10 cellular contexts compared by ENCODE assay signal in the genomic region with DNA sequence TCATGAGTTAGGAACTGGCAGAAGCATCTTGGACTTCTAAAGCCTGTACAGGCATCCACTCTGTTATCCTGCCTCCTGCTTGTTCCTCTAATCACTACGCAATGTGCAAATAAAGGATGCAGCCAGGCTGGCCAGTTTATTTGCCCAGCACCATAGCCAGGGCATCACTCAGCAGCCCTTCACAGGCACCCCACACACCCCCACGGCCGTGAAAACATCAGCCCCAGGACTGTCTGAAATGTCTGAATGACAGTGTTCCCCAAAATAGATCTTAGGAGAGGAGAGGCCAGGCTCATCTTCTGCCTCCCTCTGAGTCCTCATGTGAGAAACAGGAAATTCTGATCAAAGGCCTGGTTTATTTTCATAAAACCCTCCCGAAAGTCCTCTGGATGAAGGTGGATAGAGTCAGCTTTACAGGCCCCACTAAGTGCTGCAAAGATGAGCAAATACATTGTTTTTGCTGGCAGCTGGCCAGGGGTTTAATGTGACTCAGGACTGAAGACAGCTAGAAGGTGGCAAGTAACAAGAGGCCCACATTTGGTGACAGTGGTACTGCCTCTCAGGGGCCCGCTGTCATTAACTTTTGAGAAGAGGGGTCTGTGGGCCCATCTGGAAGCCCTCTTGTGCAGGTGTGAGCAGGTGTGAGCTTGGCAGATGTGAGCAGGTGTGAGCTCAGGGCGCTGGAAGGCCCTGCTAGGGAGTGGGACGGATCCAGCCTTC. TPM values are rescaled to one million over a fixed set of nuclear protein-coding genes. Genes with fewer than 3 reads are reported as not detected.
DNase-seq lines count a peak whose midpoint lies in the region; ATAC-seq and TF ChIP-seq lines count a peak whose summit lies in the region.
"Had no signal": no experiment of that assay in that cellular context is flagged by ENCODE, and none has a peak within 500 bp of the region (broad histone marks: within the 10 kb centered on the region; RNA-seq: fewer than 3 reads in every experiment).

No MANE protein-coding gene starts in this region.

- H3K27ac ChIP-seq in vagina: no peak overlapping the region

- no peaks in the 10 kb centered on the region for H3K36me3 ChIP-seq in vagina

- TF ChIP-seq CTCF in choroid plexus epithelial cell (conservative IDR thresholded peaks at IDR 0.05; ENCODE audit: low read depth, low read length): no peak
- TF ChIP-seq CTCF in vagina (IDR thresholded peaks at IDR 0.05): no peak

- no peak for TF ChIP-seq POLR2A in vagina (IDR thresholded peaks at IDR 0.05)

- no peaks in the 10 kb centered on the region for H3K4me1 ChIP-seq in vagina

- H3K9me3 ChIP-seq in vagina: no peaks in the 10 kb centered on the region

- peak; percentile 48 for ATAC-seq in stimulated activated naive CD8-positive, alpha-beta T cell treated with anti-CD3 and anti-CD28 coated beads, Interleukin-15, Interleukin-2, amounts not matched to agents 100 U/mL and 50 U/mL, for 24 hours
- ATAC-seq in GM21825 (IDR thresholded peaks at IDR 0.05; ENCODE audit: unreplicated experiment): no peak

- no peak overlapping the region for H3K4me3 ChIP-seq in choroid plexus epithelial cell (ENCODE audit: low read depth, low read length)
- H3K4me3 ChIP-seq in vagina: no peak overlapping the region

- peak; percentile 69 for DNase-seq in activated effector memory CD4-positive, alpha-beta T cell treated with anti-CD3 and anti-CD28 coated beads, Interleukin-2, amount 50 U/mL, for 16 hours
- DNase-seq in activated effector memory CD4-positive, alpha-beta T cell treated with Interleukin-2 at 50 U/mL for 16 hours: no peak
- DNase-seq in SHP77 treated with DMSO at 0.1 percent for 48 hours (lab: John Stamatoyannopoulos, UW): peak; percentile 15
- peak; percentile 49 for DNase-seq in choroid plexus epithelial cell (ENCODE audit: low read depth)
- peak; percentile 62 for DNase-seq in stimulated activated naive CD8-positive, alpha-beta T cell treated with anti-CD3 and anti-CD28 coated beads, Interleukin-15, Interleukin-2, amounts not matched to agents 100 U/mL and 50 U/mL, for 24 hours
- DNase-seq in HUDEP-2 (lab: John Stamatoyannopoulos, UW; ENCODE audit: unreplicated experiment in 76 of 76): no peak
- no peak for DNase-seq in vagina (ENCODE audit: extremely low spot score in 2 of 2)
- DNase-seq: activated gamma-delta T cell had no signal

- intact Hi-C loops in vagina (cut with DNase I): no loop called here

- H3K27me3 ChIP-seq in vagina: no peaks in the 10 kb centered on the region

RNA-seq across cellular contexts. Expression of a gene that starts 32.9 kb away (rescaled TPM):
- total RNA-seq in vagina: 58.7 TPM
- total RNA-seq: CD4-positive, alpha-beta T cell had no signal

Comparison
In these comparisons a context has a peak if more than half of its experiments do, and no peak if none do; other contexts are left out.
1. DNase-seq: peak in activated effector memory CD4-positive, alpha-beta T cell treated with anti-CD3 and anti-CD28 coated beads, Interleukin-2, amount 50 U/mL, for 16 hours (single experiment), SHP77 treated with DMSO at 0.1 percent for 48 hours (single experiment), choroid plexus epithelial cell (single experiment) and stimulated activated naive CD8-positive, alpha-beta T cell treated with anti-CD3 and anti-CD28 coated beads, Interleukin-15, Interleukin-2, amounts not matched to agents 100 U/mL and 50 U/mL, for 24 hours (single experiment); none in activated effector memory CD4-positive, alpha-beta T cell treated with Interleukin-2 at 50 U/mL for 16 hours (single experiment), HUDEP-2 (0 of 76) and vagina (0 of 2).